2 cellular contexts compared by ENCODE assay signal in the genomic region with DNA sequence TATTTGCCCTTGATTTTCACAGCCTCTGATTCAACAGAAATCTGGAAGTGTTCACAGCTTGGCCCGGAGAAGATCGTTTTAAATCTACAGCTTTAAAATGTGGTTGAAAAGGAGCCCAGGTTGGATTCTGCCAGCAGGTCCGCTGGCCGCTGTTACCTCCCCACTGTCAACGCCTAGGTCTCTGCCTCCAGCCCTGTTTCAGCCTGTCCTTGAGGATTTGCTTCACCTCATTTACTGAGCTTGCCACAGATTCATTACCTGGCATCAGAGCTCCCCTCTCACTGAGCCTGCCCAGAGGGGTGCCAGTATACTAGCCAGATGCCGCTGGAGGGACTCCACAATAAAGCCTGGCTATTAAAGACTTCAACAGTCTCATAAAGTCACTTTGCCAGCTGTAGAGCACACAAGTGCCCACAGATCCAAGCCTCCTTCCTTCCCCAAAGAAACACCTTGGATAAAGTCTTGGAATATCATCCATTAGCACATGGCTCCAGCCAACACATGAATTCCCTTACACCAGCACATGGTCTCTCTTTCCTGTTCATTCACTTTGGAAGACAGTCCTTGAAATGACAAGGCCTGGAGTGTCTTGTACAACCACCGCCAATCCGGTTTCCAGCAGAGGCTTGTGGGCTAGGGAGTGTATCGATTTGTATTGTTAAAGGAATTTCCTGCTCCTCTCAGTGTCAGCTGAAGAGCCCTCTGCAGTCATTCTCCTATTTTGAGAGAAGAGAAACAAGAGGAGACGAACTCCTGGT.
TF ChIP-seq lines count a peak whose summit lies in the region.

No MANE protein-coding gene starts in this region.

TF ChIP-seq in SK-N-SH treated with all-trans-retinoic acid at 6 μM for 48 hours, 23 proteins besides CTCF, POLR2A, EP300 and RAD21 (continued from another document):
- TF ChIP-seq, protein P1, sequence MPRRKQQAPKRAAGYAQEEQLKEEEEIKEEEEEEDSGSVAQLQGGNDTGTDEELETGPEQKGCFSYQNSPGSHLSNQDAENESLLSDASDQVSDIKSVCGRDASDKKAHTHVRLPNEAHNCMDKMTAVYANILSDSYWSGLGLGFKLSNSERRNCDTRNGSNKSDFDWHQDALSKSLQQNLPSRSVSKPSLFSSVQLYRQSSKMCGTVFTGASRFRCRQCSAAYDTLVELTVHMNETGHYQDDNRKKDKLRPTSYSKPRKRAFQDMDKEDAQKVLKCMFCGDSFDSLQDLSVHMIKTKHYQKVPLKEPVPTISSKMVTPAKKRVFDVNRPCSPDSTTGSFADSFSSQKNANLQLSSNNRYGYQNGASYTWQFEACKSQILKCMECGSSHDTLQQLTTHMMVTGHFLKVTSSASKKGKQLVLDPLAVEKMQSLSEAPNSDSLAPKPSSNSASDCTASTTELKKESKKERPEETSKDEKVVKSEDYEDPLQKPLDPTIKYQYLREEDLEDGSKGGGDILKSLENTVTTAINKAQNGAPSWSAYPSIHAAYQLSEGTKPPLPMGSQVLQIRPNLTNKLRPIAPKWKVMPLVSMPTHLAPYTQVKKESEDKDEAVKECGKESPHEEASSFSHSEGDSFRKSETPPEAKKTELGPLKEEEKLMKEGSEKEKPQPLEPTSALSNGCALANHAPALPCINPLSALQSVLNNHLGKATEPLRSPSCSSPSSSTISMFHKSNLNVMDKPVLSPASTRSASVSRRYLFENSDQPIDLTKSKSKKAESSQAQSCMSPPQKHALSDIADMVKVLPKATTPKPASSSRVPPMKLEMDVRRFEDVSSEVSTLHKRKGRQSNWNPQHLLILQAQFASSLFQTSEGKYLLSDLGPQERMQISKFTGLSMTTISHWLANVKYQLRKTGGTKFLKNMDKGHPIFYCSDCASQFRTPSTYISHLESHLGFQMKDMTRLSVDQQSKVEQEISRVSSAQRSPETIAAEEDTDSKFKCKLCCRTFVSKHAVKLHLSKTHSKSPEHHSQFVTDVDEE (CRISPR knock-in tag; IDR thresholded peaks at IDR 0.05): no peak
- TF ChIP-seq RARB (CRISPR knock-in tag; IDR thresholded peaks at IDR 0.05) (no peak), PPARA (CRISPR knock-in tag; IDR thresholded peaks at IDR 0.05; ENCODE audit: borderline replicate concordance) (no peak), ZFP3 (CRISPR knock-in tag; IDR thresholded peaks at IDR 0.05) (no peak), OSR1 (CRISPR knock-in tag; IDR thresholded peaks at IDR 0.05) (no peak), ISL1 (CRISPR knock-in tag; IDR thresholded peaks at IDR 0.05) (no peak), TCF4 (CRISPR knock-in tag; IDR thresholded peaks at IDR 0.05; ENCODE audit: borderline replicate concordance) (no peak)
- TF ChIP-seq, protein P2, sequence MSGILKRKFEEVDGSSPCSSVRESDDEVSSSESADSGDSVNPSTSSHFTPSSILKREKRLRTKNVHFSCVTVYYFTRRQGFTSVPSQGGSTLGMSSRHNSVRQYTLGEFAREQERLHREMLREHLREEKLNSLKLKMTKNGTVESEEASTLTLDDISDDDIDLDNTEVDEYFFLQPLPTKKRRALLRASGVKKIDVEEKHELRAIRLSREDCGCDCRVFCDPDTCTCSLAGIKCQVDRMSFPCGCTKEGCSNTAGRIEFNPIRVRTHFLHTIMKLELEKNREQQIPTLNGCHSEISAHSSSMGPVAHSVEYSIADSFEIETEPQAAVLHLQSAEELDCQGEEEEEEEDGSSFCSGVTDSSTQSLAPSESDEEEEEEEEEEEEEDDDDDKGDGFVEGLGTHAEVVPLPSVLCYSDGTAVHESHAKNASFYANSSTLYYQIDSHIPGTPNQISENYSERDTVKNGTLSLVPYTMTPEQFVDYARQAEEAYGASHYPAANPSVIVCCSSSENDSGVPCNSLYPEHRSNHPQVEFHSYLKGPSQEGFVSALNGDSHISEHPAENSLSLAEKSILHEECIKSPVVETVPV (CRISPR knock-in tag; IDR thresholded peaks at IDR 0.05): no peak
- TF ChIP-seq, protein P3, sequence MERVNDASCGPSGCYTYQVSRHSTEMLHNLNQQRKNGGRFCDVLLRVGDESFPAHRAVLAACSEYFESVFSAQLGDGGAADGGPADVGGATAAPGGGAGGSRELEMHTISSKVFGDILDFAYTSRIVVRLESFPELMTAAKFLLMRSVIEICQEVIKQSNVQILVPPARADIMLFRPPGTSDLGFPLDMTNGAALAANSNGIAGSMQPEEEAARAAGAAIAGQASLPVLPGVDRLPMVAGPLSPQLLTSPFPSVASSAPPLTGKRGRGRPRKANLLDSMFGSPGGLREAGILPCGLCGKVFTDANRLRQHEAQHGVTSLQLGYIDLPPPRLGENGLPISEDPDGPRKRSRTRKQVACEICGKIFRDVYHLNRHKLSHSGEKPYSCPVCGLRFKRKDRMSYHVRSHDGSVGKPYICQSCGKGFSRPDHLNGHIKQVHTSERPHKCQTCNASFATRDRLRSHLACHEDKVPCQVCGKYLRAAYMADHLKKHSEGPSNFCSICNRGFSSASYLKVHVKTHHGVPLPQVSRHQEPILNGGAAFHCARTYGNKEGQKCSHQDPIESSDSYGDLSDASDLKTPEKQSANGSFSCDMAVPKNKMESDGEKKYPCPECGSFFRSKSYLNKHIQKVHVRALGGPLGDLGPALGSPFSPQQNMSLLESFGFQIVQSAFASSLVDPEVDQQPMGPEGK (CRISPR knock-in tag; IDR thresholded peaks at IDR 0.05; ENCODE audit: borderline replicate concordance): no peak
- TF ChIP-seq, protein P4, sequence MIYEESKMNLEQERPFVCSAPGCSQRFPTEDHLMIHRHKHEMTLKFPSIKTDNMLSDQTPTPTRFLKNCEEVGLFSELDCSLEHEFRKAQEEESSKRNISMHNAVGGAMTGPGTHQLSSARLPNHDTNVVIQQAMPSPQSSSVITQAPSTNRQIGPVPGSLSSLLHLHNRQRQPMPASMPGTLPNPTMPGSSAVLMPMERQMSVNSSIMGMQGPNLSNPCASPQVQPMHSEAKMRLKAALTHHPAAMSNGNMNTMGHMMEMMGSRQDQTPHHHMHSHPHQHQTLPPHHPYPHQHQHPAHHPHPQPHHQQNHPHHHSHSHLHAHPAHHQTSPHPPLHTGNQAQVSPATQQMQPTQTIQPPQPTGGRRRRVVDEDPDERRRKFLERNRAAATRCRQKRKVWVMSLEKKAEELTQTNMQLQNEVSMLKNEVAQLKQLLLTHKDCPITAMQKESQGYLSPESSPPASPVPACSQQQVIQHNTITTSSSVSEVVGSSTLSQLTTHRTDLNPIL (CRISPR knock-in tag; IDR thresholded peaks at IDR 0.05; ENCODE audit: low read depth): no peak
TF ChIP-seq in SK-N-SH treated with all-trans-retinoic acid at 6 μM for 48 hours: peak in this region for 0.

TF ChIP-seq in SK-N-SH, 30 proteins besides CTCF, POLR2A, EP300 and RAD21 (continued from another document):
- TF ChIP-seq, protein P5, sequence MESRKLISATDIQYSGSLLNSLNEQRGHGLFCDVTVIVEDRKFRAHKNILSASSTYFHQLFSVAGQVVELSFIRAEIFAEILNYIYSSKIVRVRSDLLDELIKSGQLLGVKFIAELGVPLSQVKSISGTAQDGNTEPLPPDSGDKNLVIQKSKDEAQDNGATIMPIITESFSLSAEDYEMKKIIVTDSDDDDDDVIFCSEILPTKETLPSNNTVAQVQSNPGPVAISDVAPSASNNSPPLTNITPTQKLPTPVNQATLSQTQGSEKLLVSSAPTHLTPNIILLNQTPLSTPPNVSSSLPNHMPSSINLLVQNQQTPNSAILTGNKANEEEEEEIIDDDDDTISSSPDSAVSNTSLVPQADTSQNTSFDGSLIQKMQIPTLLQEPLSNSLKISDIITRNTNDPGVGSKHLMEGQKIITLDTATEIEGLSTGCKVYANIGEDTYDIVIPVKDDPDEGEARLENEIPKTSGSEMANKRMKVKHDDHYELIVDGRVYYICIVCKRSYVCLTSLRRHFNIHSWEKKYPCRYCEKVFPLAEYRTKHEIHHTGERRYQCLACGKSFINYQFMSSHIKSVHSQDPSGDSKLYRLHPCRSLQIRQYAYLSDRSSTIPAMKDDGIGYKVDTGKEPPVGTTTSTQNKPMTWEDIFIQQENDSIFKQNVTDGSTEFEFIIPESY (IDR thresholded peaks at IDR 0.05; ENCODE audit: borderline replicate concordance, low read depth): no peak
- TF ChIP-seq, protein P6, sequence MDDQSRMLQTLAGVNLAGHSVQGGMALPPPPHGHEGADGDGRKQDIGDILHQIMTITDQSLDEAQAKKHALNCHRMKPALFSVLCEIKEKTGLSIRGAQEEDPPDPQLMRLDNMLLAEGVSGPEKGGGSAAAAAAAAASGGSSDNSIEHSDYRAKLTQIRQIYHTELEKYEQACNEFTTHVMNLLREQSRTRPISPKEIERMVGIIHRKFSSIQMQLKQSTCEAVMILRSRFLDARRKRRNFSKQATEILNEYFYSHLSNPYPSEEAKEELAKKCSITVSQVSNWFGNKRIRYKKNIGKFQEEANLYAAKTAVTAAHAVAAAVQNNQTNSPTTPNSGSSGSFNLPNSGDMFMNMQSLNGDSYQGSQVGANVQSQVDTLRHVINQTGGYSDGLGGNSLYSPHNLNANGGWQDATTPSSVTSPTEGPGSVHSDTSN (IDR thresholded peaks at IDR 0.05): no peak
- TF ChIP-seq TCF12 (IDR thresholded peaks at IDR 0.05): no peak
- TF ChIP-seq, protein P7, sequence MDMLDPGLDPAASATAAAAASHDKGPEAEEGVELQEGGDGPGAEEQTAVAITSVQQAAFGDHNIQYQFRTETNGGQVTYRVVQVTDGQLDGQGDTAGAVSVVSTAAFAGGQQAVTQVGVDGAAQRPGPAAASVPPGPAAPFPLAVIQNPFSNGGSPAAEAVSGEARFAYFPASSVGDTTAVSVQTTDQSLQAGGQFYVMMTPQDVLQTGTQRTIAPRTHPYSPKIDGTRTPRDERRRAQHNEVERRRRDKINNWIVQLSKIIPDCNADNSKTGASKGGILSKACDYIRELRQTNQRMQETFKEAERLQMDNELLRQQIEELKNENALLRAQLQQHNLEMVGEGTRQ (IDR thresholded peaks at IDR 0.05; ENCODE audit: borderline replicate concordance, low read depth, low read length): no peak
